1 cellular context compared by ENCODE assay signal in genomic region chr16:29927523-29927905, GRCh38.
TF ChIP-seq lines count a peak whose summit lies in the region.

No MANE protein-coding gene starts in this region.

TF ChIP-seq in endothelial cell of umbilical vein, 7 proteins besides CTCF, POLR2A, EP300 and RAD21:
- no peak for TF ChIP-seq POLR2AphosphoS5 (IDR thresholded peaks at IDR 0.05; ENCODE audit: insufficient read depth, low read depth, low read length)
- no peak for TF ChIP-seq FOS (IDR thresholded peaks at IDR 0.05; ENCODE audit: borderline replicate concordance, insufficient read depth, low read length)
- no peak for TF ChIP-seq JUN (IDR thresholded peaks at IDR 0.05; ENCODE audit: borderline replicate concordance, insufficient read depth, insufficient read length, low read depth)
- TF ChIP-seq EZH2 (IDR thresholded peaks at IDR 0.05; ENCODE audit: borderline replicate concordance, low read depth, low read length, severe bottlenecking) = no peak
- TF ChIP-seq MYC (IDR thresholded peaks at IDR 0.05; ENCODE audit: low read depth, low read length) = no peak
- TF ChIP-seq, protein P1, sequence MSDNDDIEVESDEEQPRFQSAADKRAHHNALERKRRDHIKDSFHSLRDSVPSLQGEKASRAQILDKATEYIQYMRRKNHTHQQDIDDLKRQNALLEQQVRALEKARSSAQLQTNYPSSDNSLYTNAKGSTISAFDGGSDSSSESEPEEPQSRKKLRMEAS (IDR thresholded peaks at IDR 0.05; ENCODE audit: insufficient read depth, insufficient read length) = no peak
- TF ChIP-seq GATA2 (IDR thresholded peaks at IDR 0.05; ENCODE audit: insufficient read depth, insufficient read length, low read depth, low read length) = no peak
